In genomic region chr17:29051194-29051593, GRCh38 we compare ENCODE assay signal across 2 cellular contexts.
TF ChIP-seq lines count a peak whose summit lies in the region.

No MANE protein-coding gene starts in this region.

TF ChIP-seq in GM23338, 12 proteins besides CTCF, POLR2A, EP300 and RAD21 (continued from another document):
- TF ChIP-seq ZNF462 (CRISPR knock-in tag; IDR thresholded peaks at IDR 0.05) (no peak), EZH2phosphoT487 (IDR thresholded peaks at IDR 0.05; ENCODE audit: unreplicated experiment) (no peak), CREB1 (CRISPR knock-in tag; IDR thresholded peaks at IDR 0.05; ENCODE audit: low read depth) (no peak), REST (IDR thresholded peaks at IDR 0.05; ENCODE audit: unreplicated experiment) (no peak), JUNB (IDR thresholded peaks at IDR 0.05; ENCODE audit: unreplicated experiment) (no peak), ZNF331 (CRISPR knock-in tag; IDR thresholded peaks at IDR 0.05; ENCODE audit: low read depth) (no peak), STAT1 (IDR thresholded peaks at IDR 0.05; ENCODE audit: unreplicated experiment) (no peak), NANOG (IDR thresholded peaks at IDR 0.05; ENCODE audit: borderline replicate concordance) (no peak), ETS1 (IDR thresholded peaks at IDR 0.05) (no peak), EZH2 (IDR thresholded peaks at IDR 0.05; ENCODE audit: low read depth, unreplicated experiment) (no peak)

TF ChIP-seq in WTC11, 78 proteins besides CTCF, POLR2A, EP300 and RAD21 (continued from another document):
- TF ChIP-seq AFF4 (CRISPR knock-in tag; IDR thresholded peaks at IDR 0.05; ENCODE audit: borderline replicate concordance) (no peak), MXD4 (CRISPR knock-in tag; IDR thresholded peaks at IDR 0.05; ENCODE audit: borderline replicate concordance) (no peak), MAX (CRISPR knock-in tag; IDR thresholded peaks at IDR 0.05) (no peak), IRF1 (CRISPR knock-in tag; IDR thresholded peaks at IDR 0.05) (no peak), ZNF671 (CRISPR knock-in tag; IDR thresholded peaks at IDR 0.05) (no peak), CBFB (CRISPR knock-in tag; IDR thresholded peaks at IDR 0.05; ENCODE audit: low read depth) (no peak), TEAD1 (CRISPR knock-in tag; IDR thresholded peaks at IDR 0.05) (no peak)
TF ChIP-seq in WTC11: peak in this region for 0.
